25 cellular contexts compared by ENCODE assay signal in the genomic region with DNA sequence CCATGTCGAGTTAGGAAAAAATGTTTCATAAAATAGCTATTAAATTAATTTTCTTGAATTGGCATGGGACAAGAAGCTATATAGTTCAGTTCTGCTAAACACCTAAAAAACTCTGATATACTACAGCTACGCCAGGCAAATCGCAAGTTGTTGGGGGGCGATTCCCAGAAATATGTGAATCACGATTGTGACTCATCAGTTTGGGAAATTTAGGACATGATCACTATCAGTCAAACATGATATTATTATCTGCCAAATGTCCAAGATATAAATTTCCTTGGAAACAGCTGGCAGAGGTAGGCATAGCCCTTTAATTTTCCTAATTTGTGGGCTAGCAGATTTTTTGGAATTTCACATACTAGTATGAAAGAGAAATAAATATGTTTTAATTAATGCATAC.
A peak's percentile ranks its signal among the peaks of the same experiment; 100 is the strongest.
DNase-seq lines count a peak whose midpoint lies in the region; ATAC-seq, FAIRE-seq and TF ChIP-seq lines count a peak whose summit lies in the region.
"Had no signal": no experiment of that assay in that cellular context is flagged by ENCODE, and none has a peak within 500 bp of the region (broad histone marks: within the 10 kb centered on the region; RNA-seq: fewer than 3 reads in every experiment).

No MANE protein-coding gene starts in this region.

- DNase-seq in Daoy (ENCODE audit: low read depth): peak; percentile 26
- DNase-seq in HTR-8/SVneo (ENCODE audit: insufficient read length, low spot score): peak; percentile 21
- peak; percentile 61 for DNase-seq in fibroblast of mammary gland (ENCODE audit: low read depth)
- no peak for DNase-seq in effector CD4-positive, alpha-beta T cell
- DNase-seq in body of pancreas: no peak
- no peak for DNase-seq in activated naive CD4-positive, alpha-beta T cell treated with anti-CD3 and anti-CD28 coated beads, Interleukin-2, amount 50 U/mL, for 16 hours
- DNase-seq: AML-193; CD4-positive, alpha-beta memory T cell; COR-L47; MM.1S; NCI-H1417; NCI-H1694; NCI-H2029 treated with DMSO at 0.1 percent for 48 hours; NCI-H2227 treated with DMSO at 0.1 percent for 48 hours; NCI-H526 treated with DMSO at 0.1 percent for 48 hours; SHP77 treated with DMSO at 0.1 percent for 48 hours; SW 1271 had no signal

- 59 to 98% methylated on average over 5 of the region's 5 CpGs for WGBS in body of pancreas, 2 donors

- TF ChIP-seq POLR2A in body of pancreas (IDR thresholded peaks at IDR 0.05): no peak

- no peak overlapping the region for H3K27ac ChIP-seq in body of pancreas
- H3K27ac ChIP-seq: BLaER1 treated with 17β-estradiol and CSF1 and Interleukin-3, amounts not matched to agents 10 nM and 100 nM; HL-60 had no signal

- FAIRE-seq in HTR-8/SVneo (lab: Jason Lieb, UNC): no peak
- FAIRE-seq: A204.1, GM12892, H1 had no signal

- ATAC-seq in SK-N-SH treated with all-trans-retinoic acid at 6 μM for 48 hours (no peak), body of pancreas (no peak), HG02763 (IDR thresholded peaks at IDR 0.05; ENCODE audit: unreplicated experiment) (no peak)
- ATAC-seq: HCT116 had no signal

- no peaks in the 10 kb centered on the region for H3K9me3 ChIP-seq in body of pancreas

- H3K4me3 ChIP-seq in fibroblast of mammary gland (ENCODE audit: control insufficient read depth, low read depth, low read length): no peak overlapping the region
- H3K4me3 ChIP-seq in body of pancreas: no peak overlapping the region
- H3K4me3 ChIP-seq: BLaER1 treated with 17β-estradiol and CSF1 and Interleukin-3, amounts not matched to agents 10 nM and 100 nM had no signal

- TF ChIP-seq CTCF in fibroblast of mammary gland (conservative IDR thresholded peaks at IDR 0.05; ENCODE audit: control insufficient read depth, insufficient read depth, low read depth, low read length) (no peak), body of pancreas (IDR thresholded peaks at IDR 0.05) (no peak)

- no peaks in the 10 kb centered on the region for H3K27me3 ChIP-seq in body of pancreas
- H3K27me3 ChIP-seq: BLaER1 treated with 17β-estradiol and CSF1 and Interleukin-3, amounts not matched to agents 10 nM and 100 nM had no signal

- no peaks in the 10 kb centered on the region for H3K4me1 ChIP-seq in body of pancreas

- intact Hi-C loops in body of pancreas (cut with DNase I): no loop called here

- H3K36me3 ChIP-seq in body of pancreas (replicated peaks in 1 of 2; ENCODE audit: insufficient read depth in 1 of 2, low read depth in 2 of 2): no peaks in the 10 kb centered on the region

TF ChIP-seq in SK-N-SH treated with all-trans-retinoic acid at 6 μM for 48 hours, 23 proteins besides CTCF, POLR2A, EP300 and RAD21:
- TF ChIP-seq ZNF70 (CRISPR knock-in tag; IDR thresholded peaks at IDR 0.05): no peak
- no peak for TF ChIP-seq TCF4 (CRISPR knock-in tag; IDR thresholded peaks at IDR 0.05; ENCODE audit: borderline replicate concordance)
- 0 out of 2 replicates have a peak, but pooled peaks have one; percentile 13 for TF ChIP-seq ISL1 (CRISPR knock-in tag; IDR thresholded peaks at IDR 0.05)

Comparison
In these comparisons a context has a peak if more than half of its experiments do, and no peak if none do; other contexts are left out.
1. DNase-seq: peak in Daoy (single experiment), HTR-8/SVneo (single experiment) and fibroblast of mammary gland (single experiment); none in effector CD4-positive, alpha-beta T cell (single experiment), body of pancreas (0 of 4) and activated naive CD4-positive, alpha-beta T cell treated with anti-CD3 and anti-CD28 coated beads, Interleukin-2, amount 50 U/mL, for 16 hours (single experiment).